ENCODE assay signal across 19 cellular contexts in genomic region chr14:69214376-69214775, GRCh38. TPM values are rescaled to one million over a fixed set of nuclear protein-coding genes. Genes with fewer than 3 reads are reported as not detected.
DNase-seq lines count a peak whose midpoint lies in the region; ATAC-seq and TF ChIP-seq lines count a peak whose summit lies in the region.
"Had no signal": no experiment of that assay in that cellular context is flagged by ENCODE, and none has a peak within 500 bp of the region (broad histone marks: within the 10 kb centered on the region; RNA-seq: fewer than 3 reads in every experiment).

No MANE protein-coding gene starts in this region.

- ATAC-seq in IMR-90 (ENCODE audit: low read depth) (no peak), gastroesophageal sphincter (peak; percentile 84), psoas muscle (peak; percentile 93 to 99 (median 97)), left cardiac atrium (no peak), GM18858 (IDR thresholded peaks at IDR 0.05; ENCODE audit: unreplicated experiment) (no peak)
- ATAC-seq: activated naive CD4-positive, alpha-beta T cell treated with anti-CD3 and anti-CD28 coated beads, Interleukin-2, amount 50 U/mL, for 72 hours; left lobe of liver; natural killer cell treated with Interleukin-12 subunit alpha and Interleukin-12 subunit beta and Interleukin-15 and Interleukin-18, amount 100 ng/mL, for 72 hours; T-cell had no signal

- no peak for TF ChIP-seq RAD21 in IMR-90 (IDR thresholded peaks at IDR 0.05; ENCODE audit: low read length)

- H2AK9ac ChIP-seq in IMR-90 (replicated peaks; ENCODE audit: low read depth, low read length, poor library complexity), result no peak overlapping the region

- H3K18ac ChIP-seq in IMR-90 (ENCODE audit: low read depth, low read length), result no peak overlapping the region

- no peaks in the 10 kb centered on the region for H3K4me1 ChIP-seq in IMR-90 (ENCODE audit: control insufficient read depth, insufficient read depth, low read length)
- H3K4me1 ChIP-seq in gastroesophageal sphincter, result peaks cover 0 to 20% (median 0%) of the 10 kb centered on the region in 3 donors
- peaks cover 12% of the 10 kb centered on the region for H3K4me1 ChIP-seq in psoas muscle
- H3K4me1 ChIP-seq: SJCRH30 had no signal

- no peak overlapping the region for H3K23ac ChIP-seq in IMR-90 (ENCODE audit: low read depth, low read length)

- in situ Hi-C loops in IMR-90 (cut with MboI; ENCODE audit: low sequenced_read_pairs), result no loop called here

- no peak overlapping the region for H3K27ac ChIP-seq in IMR-90 (ENCODE audit: insufficient read depth, low read length)
- H3K27ac ChIP-seq in gastroesophageal sphincter, result peak overlapping the region in 3 of 4 donors; percentile 39 to 60 (median 44)
- H3K27ac ChIP-seq in psoas muscle, result peak overlapping the region; percentile 59
- H3K27ac ChIP-seq: SJCRH30 had no signal

- H3K9me3 ChIP-seq in IMR-90 (ENCODE audit: control insufficient read depth, insufficient read depth, low read length), result no peaks in the 10 kb centered on the region
- H3K9me3 ChIP-seq in gastroesophageal sphincter, result no peaks in the 10 kb centered on the region
- H3K9me3 ChIP-seq in psoas muscle, result no peaks in the 10 kb centered on the region
- H3K9me3 ChIP-seq: SJCRH30 had no signal

- no peak for TF ChIP-seq POLR2A in IMR-90 (IDR thresholded peaks at IDR 0.05; ENCODE audit: low read depth, low read length)
- TF ChIP-seq POLR2A in gastroesophageal sphincter (IDR thresholded peaks at IDR 0.05), result no peak

- no peaks in the 10 kb centered on the region; a peak in 1 of 4 replicates for H3K79me1 ChIP-seq in IMR-90 (ENCODE audit: low read depth in 1 of 2, low read length in 2 of 2)

- no peak overlapping the region for H2BK20ac ChIP-seq in IMR-90 (ENCODE audit: low read depth, low read length)

- TF ChIP-seq EP300 in gastroesophageal sphincter (IDR thresholded peaks at IDR 0.05), result no peak

- BruUV-seq in IMR-90 (replicated peaks; lab: Mats Ljungman, UMichigan), result no TSS peak

- H4K20me1 ChIP-seq in IMR-90 (ENCODE audit: insufficient read depth, low read length), result no peaks in the 10 kb centered on the region

- H4K91ac ChIP-seq in IMR-90 (ENCODE audit: insufficient read depth, low read depth, low read length), result no peak overlapping the region

- POLR2A ChIA-PET in IMR-90 (lab: Charles Lee; ENCODE audit: unreplicated experiment), result no interaction called here

- H3K4me3 ChIP-seq in IMR-90 (ENCODE audit: insufficient read depth, low read depth, low read length), result no peak overlapping the region
- no peak overlapping the region for H3K4me3 ChIP-seq in gastroesophageal sphincter
- H3K4me3 ChIP-seq in psoas muscle, result peak overlapping the region; percentile 13
- H3K4me3 ChIP-seq: SJCRH30 had no signal

- no peak overlapping the region for H4K5ac ChIP-seq in IMR-90 (ENCODE audit: low read depth, low read length)

- H3K27me3 ChIP-seq in IMR-90 (ENCODE audit: control insufficient read depth, insufficient read depth, low read length) (no peaks in the 10 kb centered on the region), gastroesophageal sphincter (no peaks in the 10 kb centered on the region), psoas muscle (ENCODE audit: insufficient read depth in 3 of 3, low read length in 2 of 3) (no peaks in the 10 kb centered on the region)
- H3K27me3 ChIP-seq: SJCRH30 had no signal

- dilution Hi-C loops in IMR-90 (cut with HindIII; ENCODE audit: low sequenced_read_pairs, unreplicated experiment), result no loop called here

- CTCF ChIA-PET in IMR-90 (lab: Yijun Ruan, JAX), result interaction anchor here (0.6 kb wide), 2 partner anchors 28 to 83 kb away, joined by 3 to 5 read pairs; no protein-coding TSS in a partner anchor

- no peak overlapping the region for H3K4me2 ChIP-seq in IMR-90 (ENCODE audit: low read depth, low read length)

- H3K56ac ChIP-seq in IMR-90 (ENCODE audit: extremely low read depth, insufficient read depth, low read length), result no peak overlapping the region

- H3K9me1 ChIP-seq in IMR-90 (ENCODE audit: insufficient read depth, low read length), result no peaks in the 10 kb centered on the region

- no peak overlapping the region for H2AFZ ChIP-seq in IMR-90 (replicated peaks; ENCODE audit: low read length, poor library complexity)

- H3K36me3 ChIP-seq in IMR-90 (ENCODE audit: control insufficient read depth, insufficient read depth, low read length) (peaks cover 5% of the 10 kb centered on the region; the same call in 1 of the 2 replicates), gastroesophageal sphincter (peaks cover 0 to 39% of the 10 kb centered on the region in 2 donors), psoas muscle (ENCODE audit: insufficient read depth in 1 of 2, low read depth in 1 of 2) (peaks cover 3 to 20% of the 10 kb centered on the region in 2 donors)
- H3K36me3 ChIP-seq: SJCRH30 had no signal

- H2BK15ac ChIP-seq in IMR-90 (ENCODE audit: low read depth, low read length), result no peak overlapping the region

- H3K14ac ChIP-seq in IMR-90 (replicated peaks; ENCODE audit: low read depth, low read length), result no peak overlapping the region

- no peak overlapping the region for H2BK120ac ChIP-seq in IMR-90 (ENCODE audit: low read depth, low read length)

- no peak overlapping the region for H3K9ac ChIP-seq in IMR-90 (ENCODE audit: low read depth, low read length)

- TF ChIP-seq CTCF in IMR-90 (conservative IDR thresholded peaks at IDR 0.05; ENCODE audit: low read depth, low read length), result no peak
- no peak for TF ChIP-seq CTCF in gastroesophageal sphincter (IDR thresholded peaks at IDR 0.05)
- TF ChIP-seq CTCF in psoas muscle (IDR thresholded peaks at IDR 0.05), result no peak

- no peak overlapping the region for H4K8ac ChIP-seq in IMR-90 (ENCODE audit: low read depth in 2 of 2, low read length in 2 of 2)

- WGBS in IMR-90 (ENCODE audit: extremely low coverage in 2 of 2, insufficient read length in 1 of 2), 2 experiments, result no CpG with 5 or more reads among the region's 2 CpGs
- WGBS in gastroesophageal sphincter (ENCODE audit: low coverage in 1 of 2), 2 donors, result 24 to 28% methylated on average over 2 of the region's 2 CpGs
- 25 to 45% (median 27%) methylated on average over 2 of the region's 2 CpGs for WGBS in psoas muscle, 3 donors

- no peak overlapping the region for H2BK5ac ChIP-seq in IMR-90 (ENCODE audit: low read depth, low read length, poor library complexity, severe bottlenecking)

- DNase-seq in IMR-90, result peak; percentile 34
- DNase-seq in amniotic epithelial cell (ENCODE audit: low read depth), result peak; percentile 37
- no peak for DNase-seq in psoas muscle
- DNase-seq in left cardiac atrium, result no peak
- DNase-seq in glomerular visceral epithelial cell (ENCODE audit: extremely low spot score), result no peak
- DNase-seq: activated CD4-positive, alpha-beta T cell treated with anti-CD3 and anti-CD28 coated beads for 48 hours; CD4-positive, alpha-beta T cell; cerebellar nuclear complex; effector CD8-positive, alpha-beta T cell; H7; MM.1S; NCI-H1694; SJCRH30; T-cell had no signal

- intact Hi-C loops in IMR-90 (cut with micrococcal nuclease), result no loop called here
- intact Hi-C loops in psoas muscle (cut with DNase I), result no loop called here
- intact Hi-C loops in left cardiac atrium (cut with DNase I), result loop anchor here in 1 of 2 donors (10.0 kb wide), 1 partner anchor 330 kb away; no protein-coding TSS in a partner anchor

- H2AK5ac ChIP-seq in IMR-90 (ENCODE audit: low read depth, low read length), result no peak overlapping the region

- no peak overlapping the region for H3K4ac ChIP-seq in IMR-90 (ENCODE audit: low read depth, low read length)

TF ChIP-seq in IMR-90, 13 proteins besides CTCF, POLR2A, EP300 and RAD21 (continues in another document):
- TF ChIP-seq SMC3 (IDR thresholded peaks at IDR 0.05; ENCODE audit: low read depth, low read length), result no peak
- no peak for TF ChIP-seq FOS (IDR thresholded peaks at IDR 0.05; ENCODE audit: low read depth, low read length)
- TF ChIP-seq USF2 (IDR thresholded peaks at IDR 0.05; ENCODE audit: low read depth, low read length), result no peak
- no peak for TF ChIP-seq MAFK (IDR thresholded peaks at IDR 0.05; ENCODE audit: low read depth, low read length)
- no peak for TF ChIP-seq RFX5 (IDR thresholded peaks at IDR 0.05; ENCODE audit: low read depth, low read length)
- TF ChIP-seq ELK1 (IDR thresholded peaks at IDR 0.05; ENCODE audit: borderline replicate concordance, low read depth, low read length), result no peak
- TF ChIP-seq CHD1 (IDR thresholded peaks at IDR 0.05; ENCODE audit: low read depth, low read length), result no peak
- no peak for TF ChIP-seq MXI1 (IDR thresholded peaks at IDR 0.05; ENCODE audit: borderline replicate concordance, low read depth, low read length)

RNA-seq across cellular contexts. Expression of gene EXD2, which starts 23.1 kb away (rescaled TPM):
- 12.8 and 13.3 TPM in 2 replicates for total RNA-seq in IMR-90 (2012; rRNA removed)
- polyA plus RNA-seq in IMR-90 (2012; rRNA removed), result 9.0 and 11.0 TPM in 2 replicates
- 4.3 and 5.3 TPM in 2 replicates for polyA plus RNA-seq in IMR-90 (2012; cell fraction: cytosol; rRNA removed)
- 4.1 and 11.0 TPM in 2 replicates for polyA plus RNA-seq in IMR-90 (2012; cell fraction: nucleus; rRNA removed; ENCODE audit: low replicate concordance)
- 10 to 100 TPM; 16.7 to 37.1 (median 25.8) TPM for total RNA-seq in gastroesophageal sphincter
- total RNA-seq in psoas muscle, result 10 to 100 TPM; 12.6 to 17.3 (median 13.6) TPM
- 10 to 100 TPM in 2 of 3 donors, 1 to 10 TPM in 1; 6.8 to 12.5 (median 10.1) TPM for polyA plus RNA-seq in psoas muscle
- total RNA-seq in left cardiac atrium, result 10 to 100 TPM; 15.8 to 17.1 TPM

RNA-seq across cellular contexts. Expression of gene GALNT16, which starts 45.6 kb away (rescaled TPM):
- 0.28 and 0.36 TPM in 2 replicates for total RNA-seq in IMR-90 (2012; rRNA removed)
- polyA plus RNA-seq in IMR-90 (2012; rRNA removed), result 0.89 and 1.5 TPM in 2 replicates
- 1.5 and 1.7 TPM in 2 replicates for polyA plus RNA-seq in IMR-90 (2012; cell fraction: cytosol; rRNA removed)
- polyA plus RNA-seq in IMR-90 (2012; cell fraction: nucleus; rRNA removed; ENCODE audit: low replicate concordance), result 1.6 and 1.7 TPM in 2 replicates
- 10 to 100 TPM in 1 of 4 donors, 1 to 10 TPM in 3; 3.7 to 16.2 (median 6.7) TPM for total RNA-seq in gastroesophageal sphincter
- 1 to 10 TPM; 1.7 to 2.6 (median 2.4) TPM for total RNA-seq in psoas muscle
- polyA plus RNA-seq in psoas muscle, result 1 to 10 TPM in 1 of 3 donors, under 1 TPM in 2; 0.83 to 1.4 (median 0.95) TPM
- total RNA-seq in left cardiac atrium, result 10 to 100 TPM; 28.8 to 50.0 TPM
- total RNA-seq: CD4-positive, alpha-beta T cell had no signal

Comparison
In these comparisons a context has a peak if more than half of its experiments do, and no peak if none do; other contexts are left out.
1. ATAC-seq: peak in gastroesophageal sphincter (single experiment) and psoas muscle (4 of 4); none in IMR-90 (single experiment), left cardiac atrium (0 of 2) and GM18858 (single experiment).
2. DNase-seq: peak in IMR-90 (single experiment) and amniotic epithelial cell (single experiment); none in psoas muscle (0 of 2), left cardiac atrium (single experiment) and glomerular visceral epithelial cell (single experiment).